ENCODE assay signal across 1 cellular context in the genomic region with DNA sequence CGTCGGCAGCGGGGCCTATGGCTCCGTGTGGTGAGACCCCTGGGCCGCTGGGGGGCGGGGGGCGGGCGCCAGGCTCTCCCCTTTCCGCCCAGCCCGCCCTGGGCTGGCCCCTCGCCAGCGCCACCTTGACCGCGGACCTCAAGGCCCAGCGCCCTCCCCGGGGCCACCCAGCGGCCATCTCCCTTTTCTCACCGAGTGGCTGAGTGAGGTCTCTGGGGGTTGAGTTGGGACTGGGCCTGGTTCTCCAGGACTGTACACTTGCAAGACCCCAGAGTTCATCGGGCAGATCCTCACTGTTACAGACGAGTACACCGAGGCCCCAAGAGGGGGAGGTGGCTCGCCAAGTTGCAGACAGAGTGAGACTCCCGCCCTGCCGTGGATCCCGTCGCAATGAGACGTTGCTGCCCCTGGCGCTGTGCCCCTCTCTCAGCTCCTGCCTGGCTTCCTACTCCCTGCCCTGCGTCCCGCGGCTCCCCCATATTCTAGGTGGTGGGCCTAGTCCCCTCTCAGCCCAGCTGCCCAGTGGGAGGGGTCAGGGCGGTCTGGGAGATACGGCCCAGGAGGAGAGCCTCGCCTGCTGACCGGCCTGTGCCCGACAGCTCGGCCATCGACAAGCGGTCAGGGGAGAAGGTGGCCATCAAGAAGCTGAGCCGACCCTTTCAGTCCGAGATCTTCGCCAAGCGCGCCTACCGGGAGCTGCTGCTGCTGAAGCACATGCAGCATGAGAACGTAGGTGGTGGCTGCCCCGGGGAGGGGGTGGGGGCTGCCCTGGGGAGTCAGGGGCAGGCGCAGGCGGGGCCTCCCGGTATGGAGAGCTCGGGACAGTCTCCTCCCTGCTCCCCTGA.
A peak's percentile ranks its signal among the peaks of the same experiment; 100 is the strongest.
TF ChIP-seq lines count a peak whose summit lies in the region.

No MANE protein-coding gene starts in this region.

TF ChIP-seq in HEK293, 187 proteins besides CTCF, POLR2A, EP300 and RAD21 (continued from another document and continues in another):
- TF ChIP-seq ZNF391 (tag by site-specific recombination; IDR thresholded peaks at IDR 0.05; ENCODE audit: borderline replicate concordance, low read depth) (no peak), ZNF426 (tag by site-specific recombination; IDR thresholded peaks at IDR 0.05) (no peak), ZNF76 (tag by site-specific recombination; IDR thresholded peaks at IDR 0.05; ENCODE audit: borderline replicate concordance, low read depth) (peak; percentile 31; the same call in 1 of the 2 replicates), WT1 (tag by site-specific recombination; IDR thresholded peaks at IDR 0.05) (peak; percentile 21; the same call in 1 of the 2 replicates), ZNF302 (tag by site-specific recombination; IDR thresholded peaks at IDR 0.05; ENCODE audit: low read depth) (no peak), ZNF510 (tag by site-specific recombination; IDR thresholded peaks at IDR 0.05; ENCODE audit: insufficient replicate concordance) (no peak), ZNF416 (tag by site-specific recombination; IDR thresholded peaks at IDR 0.05) (no peak), HOXD13 (CRISPR knock-in tag; IDR thresholded peaks at IDR 0.05; ENCODE audit: borderline replicate concordance) (no peak), ZNF366 (tag by site-specific recombination; conservative IDR thresholded peaks at IDR 0.05) (no peak), ZNF677 (tag by site-specific recombination; IDR thresholded peaks at IDR 0.05) (no peak), ZNF324 (tag by site-specific recombination; IDR thresholded peaks at IDR 0.05) (no peak), ZNF837 (tag by site-specific recombination; IDR thresholded peaks at IDR 0.05) (no peak), ZNF239 (tag by site-specific recombination; IDR thresholded peaks at IDR 0.05) (no peak), ZNF311 (tag by site-specific recombination; IDR thresholded peaks at IDR 0.05; ENCODE audit: borderline replicate concordance) (no peak), ZNF664 (tag by site-specific recombination; IDR thresholded peaks at IDR 0.05) (no peak), ZNF629 (tag by site-specific recombination; IDR thresholded peaks at IDR 0.05) (no peak), BCL11B (tag by site-specific recombination; IDR thresholded peaks at IDR 0.05; ENCODE audit: low read depth) (no peak), FEZF1 (tag by site-specific recombination; IDR thresholded peaks at IDR 0.05) (no peak), ZXDB (tag by site-specific recombination; IDR thresholded peaks at IDR 0.05) (peak; percentile 12; the same call in 1 of the 2 replicates), ZNF776 (tag by site-specific recombination; IDR thresholded peaks at IDR 0.05; ENCODE audit: borderline replicate concordance) (no peak), ZNF132 (tag by site-specific recombination; IDR thresholded peaks at IDR 0.05; ENCODE audit: borderline replicate concordance) (no peak), PRDM1 (tag by site-specific recombination; IDR thresholded peaks at IDR 0.05) (no peak), ZNF114 (tag by site-specific recombination; IDR thresholded peaks at IDR 0.05) (no peak), ZNF585B (tag by site-specific recombination; IDR thresholded peaks at IDR 0.05) (no peak), SP2 (tag by site-specific recombination; IDR thresholded peaks at IDR 0.05) (peak; percentile 45), ZNF10 (tag by site-specific recombination; IDR thresholded peaks at IDR 0.05) (no peak), TCF7L2 (IDR thresholded peaks at IDR 0.05; ENCODE audit: borderline replicate concordance, low read depth, low read length) (no peak), ZNF768 (tag by site-specific recombination; IDR thresholded peaks at IDR 0.05) (no peak), SETDB1 (IDR thresholded peaks at IDR 0.05; ENCODE audit: insufficient read length, low read length) (no peak), GFI1B (tag by site-specific recombination; IDR thresholded peaks at IDR 0.05) (no peak), YY1 (tag by site-specific recombination; IDR thresholded peaks at IDR 0.05) (no peak), ZNF174 (tag by site-specific recombination; IDR thresholded peaks at IDR 0.05) (no peak), HOXC10 (CRISPR knock-in tag; IDR thresholded peaks at IDR 0.05) (no peak), KLF8 (tag by site-specific recombination; IDR thresholded peaks at IDR 0.05) (peak; percentile 60; the same call in 1 of the 2 replicates), ZNF549 (tag by site-specific recombination; IDR thresholded peaks at IDR 0.05) (no peak), ZNF701 (tag by site-specific recombination; IDR thresholded peaks at IDR 0.05) (no peak), ZNF221 (tag by site-specific recombination; IDR thresholded peaks at IDR 0.05; ENCODE audit: borderline replicate concordance) (no peak), ZNF214 (tag by site-specific recombination; IDR thresholded peaks at IDR 0.05; ENCODE audit: borderline replicate concordance) (no peak)
- TF ChIP-seq, protein P1, sequence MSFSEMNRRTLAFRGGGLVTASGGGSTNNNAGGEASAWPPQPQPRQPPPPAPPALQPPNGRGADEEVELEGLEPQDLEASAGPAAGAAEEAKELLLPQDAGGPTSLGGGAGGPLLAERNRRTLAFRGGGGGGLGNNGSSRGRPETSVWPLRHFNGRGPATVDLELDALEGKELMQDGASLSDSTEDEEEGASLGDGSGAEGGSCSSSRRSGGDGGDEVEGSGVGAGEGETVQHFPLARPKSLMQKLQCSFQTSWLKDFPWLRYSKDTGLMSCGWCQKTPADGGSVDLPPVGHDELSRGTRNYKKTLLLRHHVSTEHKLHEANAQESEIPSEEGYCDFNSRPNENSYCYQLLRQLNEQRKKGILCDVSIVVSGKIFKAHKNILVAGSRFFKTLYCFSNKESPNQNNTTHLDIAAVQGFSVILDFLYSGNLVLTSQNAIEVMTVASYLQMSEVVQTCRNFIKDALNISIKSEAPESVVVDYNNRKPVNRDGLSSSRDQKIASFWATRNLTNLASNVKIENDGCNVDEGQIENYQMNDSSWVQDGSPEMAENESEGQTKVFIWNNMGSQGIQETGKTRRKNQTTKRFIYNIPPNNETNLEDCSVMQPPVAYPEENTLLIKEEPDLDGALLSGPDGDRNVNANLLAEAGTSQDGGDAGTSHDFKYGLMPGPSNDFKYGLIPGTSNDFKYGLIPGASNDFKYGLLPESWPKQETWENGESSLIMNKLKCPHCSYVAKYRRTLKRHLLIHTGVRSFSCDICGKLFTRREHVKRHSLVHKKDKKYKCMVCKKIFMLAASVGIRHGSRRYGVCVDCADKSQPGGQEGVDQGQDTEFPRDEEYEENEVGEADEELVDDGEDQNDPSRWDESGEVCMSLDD (tag by site-specific recombination; IDR thresholded peaks at IDR 0.05), result no peak
- TF ChIP-seq, protein P2, sequence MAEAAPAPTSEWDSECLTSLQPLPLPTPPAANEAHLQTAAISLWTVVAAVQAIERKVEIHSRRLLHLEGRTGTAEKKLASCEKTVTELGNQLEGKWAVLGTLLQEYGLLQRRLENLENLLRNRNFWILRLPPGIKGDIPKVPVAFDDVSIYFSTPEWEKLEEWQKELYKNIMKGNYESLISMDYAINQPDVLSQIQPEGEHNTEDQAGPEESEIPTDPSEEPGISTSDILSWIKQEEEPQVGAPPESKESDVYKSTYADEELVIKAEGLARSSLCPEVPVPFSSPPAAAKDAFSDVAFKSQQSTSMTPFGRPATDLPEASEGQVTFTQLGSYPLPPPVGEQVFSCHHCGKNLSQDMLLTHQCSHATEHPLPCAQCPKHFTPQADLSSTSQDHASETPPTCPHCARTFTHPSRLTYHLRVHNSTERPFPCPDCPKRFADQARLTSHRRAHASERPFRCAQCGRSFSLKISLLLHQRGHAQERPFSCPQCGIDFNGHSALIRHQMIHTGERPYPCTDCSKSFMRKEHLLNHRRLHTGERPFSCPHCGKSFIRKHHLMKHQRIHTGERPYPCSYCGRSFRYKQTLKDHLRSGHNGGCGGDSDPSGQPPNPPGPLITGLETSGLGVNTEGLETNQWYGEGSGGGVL (tag by site-specific recombination; IDR thresholded peaks at IDR 0.05), result peak; percentile 30
- TF ChIP-seq, protein P3, sequence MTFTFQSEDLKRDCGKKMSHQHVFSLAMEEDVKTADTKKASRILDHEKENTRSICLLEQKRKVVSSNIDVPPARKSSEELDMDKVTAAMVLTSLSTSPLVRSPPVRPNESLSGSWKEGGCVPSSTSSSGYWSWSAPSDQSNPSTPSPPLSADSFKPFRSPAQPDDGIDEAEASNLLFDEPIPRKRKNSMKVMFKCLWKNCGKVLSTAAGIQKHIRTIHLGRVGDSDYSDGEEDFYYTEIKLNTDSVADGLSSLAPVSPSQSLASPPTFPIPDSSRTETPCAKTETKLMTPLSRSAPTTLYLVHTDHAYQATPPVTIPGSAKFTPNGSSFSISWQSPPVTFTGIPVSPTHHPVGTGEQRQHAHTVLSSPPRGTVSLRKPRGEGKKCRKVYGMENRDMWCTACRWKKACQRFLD (tag by site-specific recombination; IDR thresholded peaks at IDR 0.05), result no peak
- TF ChIP-seq, protein P4, sequence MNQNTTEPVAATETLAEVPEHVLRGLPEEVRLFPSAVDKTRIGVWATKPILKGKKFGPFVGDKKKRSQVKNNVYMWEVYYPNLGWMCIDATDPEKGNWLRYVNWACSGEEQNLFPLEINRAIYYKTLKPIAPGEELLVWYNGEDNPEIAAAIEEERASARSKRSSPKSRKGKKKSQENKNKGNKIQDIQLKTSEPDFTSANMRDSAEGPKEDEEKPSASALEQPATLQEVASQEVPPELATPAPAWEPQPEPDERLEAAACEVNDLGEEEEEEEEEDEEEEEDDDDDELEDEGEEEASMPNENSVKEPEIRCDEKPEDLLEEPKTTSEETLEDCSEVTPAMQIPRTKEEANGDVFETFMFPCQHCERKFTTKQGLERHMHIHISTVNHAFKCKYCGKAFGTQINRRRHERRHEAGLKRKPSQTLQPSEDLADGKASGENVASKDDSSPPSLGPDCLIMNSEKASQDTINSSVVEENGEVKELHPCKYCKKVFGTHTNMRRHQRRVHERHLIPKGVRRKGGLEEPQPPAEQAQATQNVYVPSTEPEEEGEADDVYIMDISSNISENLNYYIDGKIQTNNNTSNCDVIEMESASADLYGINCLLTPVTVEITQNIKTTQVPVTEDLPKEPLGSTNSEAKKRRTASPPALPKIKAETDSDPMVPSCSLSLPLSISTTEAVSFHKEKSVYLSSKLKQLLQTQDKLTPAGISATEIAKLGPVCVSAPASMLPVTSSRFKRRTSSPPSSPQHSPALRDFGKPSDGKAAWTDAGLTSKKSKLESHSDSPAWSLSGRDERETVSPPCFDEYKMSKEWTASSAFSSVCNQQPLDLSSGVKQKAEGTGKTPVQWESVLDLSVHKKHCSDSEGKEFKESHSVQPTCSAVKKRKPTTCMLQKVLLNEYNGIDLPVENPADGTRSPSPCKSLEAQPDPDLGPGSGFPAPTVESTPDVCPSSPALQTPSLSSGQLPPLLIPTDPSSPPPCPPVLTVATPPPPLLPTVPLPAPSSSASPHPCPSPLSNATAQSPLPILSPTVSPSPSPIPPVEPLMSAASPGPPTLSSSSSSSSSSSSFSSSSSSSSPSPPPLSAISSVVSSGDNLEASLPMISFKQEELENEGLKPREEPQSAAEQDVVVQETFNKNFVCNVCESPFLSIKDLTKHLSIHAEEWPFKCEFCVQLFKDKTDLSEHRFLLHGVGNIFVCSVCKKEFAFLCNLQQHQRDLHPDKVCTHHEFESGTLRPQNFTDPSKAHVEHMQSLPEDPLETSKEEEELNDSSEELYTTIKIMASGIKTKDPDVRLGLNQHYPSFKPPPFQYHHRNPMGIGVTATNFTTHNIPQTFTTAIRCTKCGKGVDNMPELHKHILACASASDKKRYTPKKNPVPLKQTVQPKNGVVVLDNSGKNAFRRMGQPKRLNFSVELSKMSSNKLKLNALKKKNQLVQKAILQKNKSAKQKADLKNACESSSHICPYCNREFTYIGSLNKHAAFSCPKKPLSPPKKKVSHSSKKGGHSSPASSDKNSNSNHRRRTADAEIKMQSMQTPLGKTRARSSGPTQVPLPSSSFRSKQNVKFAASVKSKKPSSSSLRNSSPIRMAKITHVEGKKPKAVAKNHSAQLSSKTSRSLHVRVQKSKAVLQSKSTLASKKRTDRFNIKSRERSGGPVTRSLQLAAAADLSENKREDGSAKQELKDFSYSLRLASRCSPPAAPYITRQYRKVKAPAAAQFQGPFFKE (tag by site-specific recombination; IDR thresholded peaks at IDR 0.05; ENCODE audit: borderline replicate concordance), result no peak
- TF ChIP-seq, protein P5, sequence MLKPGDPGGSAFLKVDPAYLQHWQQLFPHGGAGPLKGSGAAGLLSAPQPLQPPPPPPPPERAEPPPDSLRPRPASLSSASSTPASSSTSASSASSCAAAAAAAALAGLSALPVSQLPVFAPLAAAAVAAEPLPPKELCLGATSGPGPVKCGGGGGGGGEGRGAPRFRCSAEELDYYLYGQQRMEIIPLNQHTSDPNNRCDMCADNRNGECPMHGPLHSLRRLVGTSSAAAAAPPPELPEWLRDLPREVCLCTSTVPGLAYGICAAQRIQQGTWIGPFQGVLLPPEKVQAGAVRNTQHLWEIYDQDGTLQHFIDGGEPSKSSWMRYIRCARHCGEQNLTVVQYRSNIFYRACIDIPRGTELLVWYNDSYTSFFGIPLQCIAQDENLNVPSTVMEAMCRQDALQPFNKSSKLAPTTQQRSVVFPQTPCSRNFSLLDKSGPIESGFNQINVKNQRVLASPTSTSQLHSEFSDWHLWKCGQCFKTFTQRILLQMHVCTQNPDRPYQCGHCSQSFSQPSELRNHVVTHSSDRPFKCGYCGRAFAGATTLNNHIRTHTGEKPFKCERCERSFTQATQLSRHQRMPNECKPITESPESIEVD (tag by site-specific recombination; IDR thresholded peaks at IDR 0.05), result no peak
- TF ChIP-seq, protein P6, sequence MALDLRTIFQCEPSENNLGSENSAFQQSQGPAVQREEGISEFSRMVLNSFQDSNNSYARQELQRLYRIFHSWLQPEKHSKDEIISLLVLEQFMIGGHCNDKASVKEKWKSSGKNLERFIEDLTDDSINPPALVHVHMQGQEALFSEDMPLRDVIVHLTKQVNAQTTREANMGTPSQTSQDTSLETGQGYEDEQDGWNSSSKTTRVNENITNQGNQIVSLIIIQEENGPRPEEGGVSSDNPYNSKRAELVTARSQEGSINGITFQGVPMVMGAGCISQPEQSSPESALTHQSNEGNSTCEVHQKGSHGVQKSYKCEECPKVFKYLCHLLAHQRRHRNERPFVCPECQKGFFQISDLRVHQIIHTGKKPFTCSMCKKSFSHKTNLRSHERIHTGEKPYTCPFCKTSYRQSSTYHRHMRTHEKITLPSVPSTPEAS (tag by site-specific recombination; IDR thresholded peaks at IDR 0.05), result no peak
